Comparison of ENCODE assay signal across 14 cellular contexts in the genomic region with DNA sequence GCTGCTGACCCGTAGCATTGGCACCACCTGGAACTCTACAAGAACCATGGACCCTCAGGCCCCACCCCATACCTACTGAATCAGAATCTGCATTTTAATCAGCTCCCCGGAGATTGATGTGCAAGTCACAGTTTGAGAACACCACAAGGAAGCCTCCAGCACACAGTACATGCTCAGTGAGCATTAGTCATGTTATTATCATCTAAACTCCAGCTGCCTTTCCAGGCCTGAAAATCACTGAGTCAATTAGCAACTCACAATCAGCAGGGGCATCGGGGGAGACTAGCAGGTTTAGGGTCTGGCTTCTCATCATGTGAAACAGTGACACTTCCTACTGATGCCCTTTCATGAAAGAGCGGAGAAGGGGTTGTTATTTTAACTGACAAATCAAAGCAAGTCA.
"Had no signal": no experiment of that assay in that cellular context is flagged by ENCODE, and none has a peak within 500 bp of the region (broad histone marks: within the 10 kb centered on the region; RNA-seq: fewer than 3 reads in every experiment).

No MANE protein-coding gene starts in this region.

- H3K4me3 ChIP-seq: left lung, upper lobe of right lung had no signal

- H3K9me3 Mint-ChIP-seq: activated naive CD4-positive, alpha-beta T cell treated with anti-CD3 and anti-CD28 coated beads, Interleukin-2, amount 10 ng/mL, durations not matched to agents 7 days and 5 days; activated T-helper 17 cell treated with anti-CD3 and anti-CD28 coated beads, Interleukin-2, amount 50 U/mL, for 72 hours; dendritic cell treated with granulocyte-macrophage colony-stimulating factor and Interleukin-4, amounts not matched to agents 40 ng/mL and 50 ng/mL, for 4 days; effector memory CD8-positive, alpha-beta T cell; memory B cell; nephron; stimulated activated naive CD8-positive, alpha-beta T cell treated with anti-CD3 and anti-CD28 coated beads, Interleukin-15, Interleukin-2, amounts not matched to agents 100 ng/mL and 50 ng/mL, for 24 hours had no signal

- H3K4me1 Mint-ChIP-seq: activated naive CD4-positive, alpha-beta T cell treated with anti-CD3 and anti-CD28 coated beads, Interleukin-2, amount 10 ng/mL, durations not matched to agents 7 days and 5 days; activated T-helper 17 cell treated with anti-CD3 and anti-CD28 coated beads, Interleukin-2, amount 50 U/mL, for 72 hours; memory B cell had no signal

- H3K4me1 ChIP-seq: left lung, upper lobe of right lung had no signal

- H3K27ac ChIP-seq: left lung, upper lobe of right lung had no signal

- H3K27ac Mint-ChIP-seq: activated naive CD4-positive, alpha-beta T cell treated with anti-CD3 and anti-CD28 coated beads, Interleukin-2, amount 10 ng/mL, durations not matched to agents 7 days and 5 days; activated T-helper 17 cell treated with anti-CD3 and anti-CD28 coated beads, Interleukin-2, amount 50 U/mL, for 72 hours; dendritic cell treated with granulocyte-macrophage colony-stimulating factor and Interleukin-4, amounts not matched to agents 40 ng/mL and 50 ng/mL, for 4 days; effector memory CD8-positive, alpha-beta T cell; memory B cell; stimulated activated naive CD8-positive, alpha-beta T cell treated with anti-CD3 and anti-CD28 coated beads, Interleukin-15, Interleukin-2, amounts not matched to agents 100 ng/mL and 50 ng/mL, for 24 hours had no signal

- H3K9me3 ChIP-seq: upper lobe of right lung had no signal

- H3K36me3 Mint-ChIP-seq: activated naive CD4-positive, alpha-beta T cell treated with anti-CD3 and anti-CD28 coated beads, Interleukin-2, amount 10 ng/mL, durations not matched to agents 7 days and 5 days; memory B cell had no signal

- DNase-seq: activated CD4-positive, alpha-beta T cell treated with anti-CD3 and anti-CD28 coated beads for 4 hours; activated naive CD4-positive, alpha-beta T cell treated with anti-CD3 and anti-CD28 coated beads, Interleukin-2, amount 10 ng/mL, durations not matched to agents 7 days and 5 days; activated T-cell treated with anti-CD3 and anti-CD28 coated beads for 4 hours; effector memory CD8-positive, alpha-beta T cell; erythroblast; left lung; stimulated activated CD4-positive, alpha-beta T cell treated with anti-CD3 and anti-CD28 coated beads, Interleukin-4, amount 100 ng/mL, for 24 hours; T-helper 1 cell; upper lobe of right lung had no signal

- H3K4me3 Mint-ChIP-seq: activated naive CD4-positive, alpha-beta T cell treated with anti-CD3 and anti-CD28 coated beads, Interleukin-2, amount 10 ng/mL, durations not matched to agents 7 days and 5 days; activated T-helper 17 cell treated with anti-CD3 and anti-CD28 coated beads, Interleukin-2, amount 50 U/mL, for 72 hours; dendritic cell treated with granulocyte-macrophage colony-stimulating factor and Interleukin-4, amounts not matched to agents 40 ng/mL and 50 ng/mL, for 4 days; effector memory CD8-positive, alpha-beta T cell; memory B cell; nephron; stimulated activated naive CD8-positive, alpha-beta T cell treated with anti-CD3 and anti-CD28 coated beads, Interleukin-15, Interleukin-2, amounts not matched to agents 100 ng/mL and 50 ng/mL, for 24 hours had no signal

- H3K36me3 ChIP-seq: left lung, upper lobe of right lung had no signal
